In genomic region chr15:42020713-42021273, GRCh38 we compare ENCODE assay signal across 21 cellular contexts. TPM values are rescaled to one million over a fixed set of nuclear protein-coding genes. Genes with fewer than 3 reads are reported as not detected.
DNase-seq lines count a peak whose midpoint lies in the region; ATAC-seq, FAIRE-seq and TF ChIP-seq lines count a peak whose summit lies in the region.
"Had no signal": no experiment of that assay in that cellular context is flagged by ENCODE, and none has a peak within 500 bp of the region (broad histone marks: within the 10 kb centered on the region; RNA-seq: fewer than 3 reads in every experiment).

PLA2G4E (minus strand) TSS chr15:42021042; CDS start chr15:42021030, 12 bp downstream.

- H3K27me3 ChIP-seq in RWPE2 (ENCODE audit: insufficient read depth, poor library complexity, severe bottlenecking) (no peaks in the 10 kb centered on the region), foreskin keratinocyte (no peaks in the 10 kb centered on the region)

- FAIRE-seq in H54 (lab: Jason Lieb, UNC): no peak
- FAIRE-seq: GM12891 had no signal

- no peaks in the 10 kb centered on the region for H3K4me1 Mint-ChIP-seq in stimulated activated effector memory CD8-positive, alpha-beta T cell treated with anti-CD3 and anti-CD28 coated beads, Interleukin-12 subunit alpha, Interleukin-12 subunit beta, amount 100 ng/mL, for 72 hours

- no peak for TF ChIP-seq POLR2A in H54 (IDR thresholded peaks at IDR 0.05; ENCODE audit: low read depth, low read length)

- no peaks in the 10 kb centered on the region for H3K36me3 ChIP-seq in RWPE2 (ENCODE audit: low read depth)

- H3K9me3 Mint-ChIP-seq in stimulated activated effector memory CD8-positive, alpha-beta T cell treated with anti-CD3 and anti-CD28 coated beads, Interleukin-12 subunit alpha, Interleukin-12 subunit beta, amount 100 ng/mL, for 72 hours: no peaks in the 10 kb centered on the region

- peak; percentile 28 for DNase-seq in H54 (ENCODE audit: insufficient read length, low spot score)
- DNase-seq in RWPE2 (ENCODE audit: low spot score): peak; percentile 57
- DNase-seq in foreskin keratinocyte: peak in 1 of 2 donors; percentile 35
- DNase-seq in stimulated activated effector memory CD8-positive, alpha-beta T cell treated with anti-CD3 and anti-CD28 coated beads, Interleukin-12 subunit alpha, Interleukin-12 subunit beta, amount 100 ng/mL, for 72 hours (ENCODE audit: low spot score in 2 of 2): no peak
- DNase-seq in putamen (ENCODE audit: low spot score): no peak
- DNase-seq in DMS53 treated with DMSO at 0.1 percent for 48 hours (lab: John Stamatoyannopoulos, UW; ENCODE audit: unreplicated experiment): no peak
- DNase-seq in NCI-H2081 treated with DMSO at 0.1 percent for 48 hours (lab: John Stamatoyannopoulos, UW): no peak
- DNase-seq: GF-D8, IMR-90, Karpas-422, NCI-H1105, NCI-H1694, NCI-H446, OCI-M1 had no signal

- no peak within 1 kb of the TSS for H3K4me3 Mint-ChIP-seq in stimulated activated effector memory CD8-positive, alpha-beta T cell treated with anti-CD3 and anti-CD28 coated beads, Interleukin-12 subunit alpha, Interleukin-12 subunit beta, amount 100 ng/mL, for 72 hours

- H3K9me3 ChIP-seq in RWPE2 (ENCODE audit: severe bottlenecking): no peaks in the 10 kb centered on the region

- TF ChIP-seq CTCF in RWPE2 (IDR thresholded peaks at IDR 0.05; ENCODE audit: poor library complexity, severe bottlenecking) (no peak), foreskin keratinocyte (conservative IDR thresholded peaks at IDR 0.05) (no peak)

- no peaks in the 10 kb centered on the region for H3K36me3 Mint-ChIP-seq in stimulated activated effector memory CD8-positive, alpha-beta T cell treated with anti-CD3 and anti-CD28 coated beads, Interleukin-12 subunit alpha, Interleukin-12 subunit beta, amount 100 ng/mL, for 72 hours

- H3K4me3 ChIP-seq in RWPE2 (ENCODE audit: severe bottlenecking): no peak within 1 kb of the TSS

- peak within 1 kb of the TSS; percentile 40 for H3K27ac Mint-ChIP-seq in stimulated activated effector memory CD8-positive, alpha-beta T cell treated with anti-CD3 and anti-CD28 coated beads, Interleukin-12 subunit alpha, Interleukin-12 subunit beta, amount 100 ng/mL, for 72 hours

- ATAC-seq in RWPE2 (ENCODE audit: low read depth) (peak; percentile 53; the same call in 2 of the 3 replicates), foreskin keratinocyte (peak; percentile 75), HG03139 (IDR thresholded peaks at IDR 0.05; ENCODE audit: unreplicated experiment) (no peak)
- ATAC-seq in stimulated activated effector memory CD8-positive, alpha-beta T cell treated with anti-CD3 and anti-CD28 coated beads, Interleukin-12 subunit alpha, Interleukin-12 subunit beta, amount 100 ng/mL, for 72 hours: no peak

- no peak within 1 kb of the TSS for H3K27ac ChIP-seq in RWPE2 (ENCODE audit: poor library complexity, severe bottlenecking)
- H3K27ac ChIP-seq in foreskin keratinocyte: no peak within 1 kb of the TSS
- H3K27ac ChIP-seq: C4-2B had no signal

- no peaks in the 10 kb centered on the region for H3K4me1 ChIP-seq in RWPE2 (ENCODE audit: insufficient read depth, poor library complexity, severe bottlenecking)
- H3K4me1 ChIP-seq in foreskin keratinocyte: peaks cover 7% of the 10 kb centered on the region

RNA-seq across cellular contexts. Expression of gene PLA2G4E, which starts in this region (rescaled TPM):
- total RNA-seq in foreskin keratinocyte: 0.07 and 0.14 TPM in 2 replicates
- 0.04 TPM in 2 replicates for polyA plus RNA-seq in foreskin keratinocyte
- total RNA-seq: A673, H4, HT1080, IMR-90, SK-MEL-5 had no signal
- polyA plus RNA-seq: IMR-90 had no signal

Comparison
In these comparisons a context has a peak if more than half of its experiments do, and no peak if none do; other contexts are left out.
1. Peak in ATAC-seq in foreskin keratinocyte; RNA of the gene not detected or under 1 TPM.
2. DNase-seq: peak in H54 (single experiment) and RWPE2 (single experiment); none in stimulated activated effector memory CD8-positive, alpha-beta T cell treated with anti-CD3 and anti-CD28 coated beads, Interleukin-12 subunit alpha, Interleukin-12 subunit beta, amount 100 ng/mL, for 72 hours (0 of 2), putamen (single experiment), DMS53 treated with DMSO at 0.1 percent for 48 hours (single experiment) and NCI-H2081 treated with DMSO at 0.1 percent for 48 hours (single experiment).